ENCODE assay signal across 9 cellular contexts in the genomic region with DNA sequence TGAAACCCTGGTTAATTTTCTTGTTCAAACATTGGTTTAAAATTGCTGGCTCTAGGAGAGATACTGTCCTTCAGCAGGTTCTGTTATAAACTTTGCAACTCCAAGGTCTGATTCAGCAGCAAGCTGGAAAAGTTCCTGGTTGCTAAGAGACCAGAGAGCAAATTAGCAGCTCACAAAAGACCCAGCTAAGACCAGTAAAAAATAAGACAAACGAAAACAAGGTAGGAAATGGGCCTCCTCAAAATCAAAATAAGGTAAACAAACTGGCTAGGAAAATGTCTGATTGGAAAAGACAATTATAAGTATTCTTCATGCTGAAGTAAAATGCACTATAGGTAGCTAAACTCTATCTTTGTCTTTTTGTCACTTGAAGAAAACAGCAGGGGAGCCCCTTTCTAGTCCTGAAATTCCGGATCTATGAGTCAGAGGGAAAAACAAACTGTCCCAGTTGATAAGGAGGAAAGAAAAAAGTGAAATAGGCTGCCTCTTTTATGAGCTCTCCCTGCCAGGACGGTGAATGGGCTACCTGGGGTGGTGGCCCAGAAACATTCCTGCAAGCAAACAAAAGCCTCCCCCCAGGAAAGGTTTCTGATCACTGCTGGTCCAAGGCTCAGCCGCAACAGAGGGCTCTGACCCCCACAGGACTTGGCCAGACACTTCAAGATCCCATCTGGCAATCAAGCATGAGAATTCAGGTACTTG. TPM values are rescaled to one million over a fixed set of nuclear protein-coding genes. Genes with fewer than 3 reads are reported as not detected.
DNase-seq lines count a peak whose midpoint lies in the region; ATAC-seq and TF ChIP-seq lines count a peak whose summit lies in the region.
"Had no signal": no experiment of that assay in that cellular context is flagged by ENCODE, and none has a peak within 500 bp of the region (broad histone marks: within the 10 kb centered on the region; RNA-seq: fewer than 3 reads in every experiment).

No MANE protein-coding gene starts in this region.

- DNase-seq in DMS53 (lab: John Stamatoyannopoulos, UW) (peak; percentile 73), NCI-H748 treated with DMSO at 0.1 percent for 48 hours (lab: John Stamatoyannopoulos, UW) (peak; percentile 71), foreskin fibroblast (peak; percentile 51 to 66), nephron progenitor cell (no peak), KG1 (lab: John Stamatoyannopoulos, UW) (no peak), substantia nigra (lab: John Stamatoyannopoulos, UW) (no peak), D341Med (ENCODE audit: low spot score) (no peak)
- DNase-seq in activated CD8-positive, alpha-beta T cell treated with anti-CD3 and anti-CD28 coated beads for 36 hours = no peak
- DNase-seq: stimulated activated CD8-positive, alpha-beta memory T cell treated with anti-CD3 and anti-CD28 coated beads, Interleukin-4, amount 100 ng/mL, for 48 hours had no signal

- no peak overlapping the region for H3K27ac ChIP-seq in substantia nigra (ENCODE audit: low read depth, low read length, poor library complexity, severe bottlenecking)

- TF ChIP-seq CTCF in foreskin fibroblast (IDR thresholded peaks at IDR 0.05; ENCODE audit: low read depth, low read length) (no peak), nephron progenitor cell (IDR thresholded peaks at IDR 0.05) (no peak)
- no peak for TF ChIP-seq CTCF in activated CD8-positive, alpha-beta T cell treated with anti-CD3 and anti-CD28 coated beads for 36 hours (IDR thresholded peaks at IDR 0.05)

- intact Hi-C loops in activated CD8-positive, alpha-beta T cell treated with anti-CD3 and anti-CD28 coated beads for 36 hours (cut with micrococcal nuclease) = no loop called here

- CTCF ChIA-PET in activated CD8-positive, alpha-beta T cell treated with anti-CD3 and anti-CD28 coated beads for 36 hours (lab: Charles Lee) = interaction anchor here (1.0 to 2.0 kb wide), 3 partner anchors 18 to 31 kb away, joined by 3 to 10 read pairs (median 3); no protein-coding TSS in a partner anchor

- no peak for ATAC-seq in activated CD8-positive, alpha-beta T cell treated with anti-CD3 and anti-CD28 coated beads for 36 hours

- H3K4me3 Mint-ChIP-seq in nephron progenitor cell = peak overlapping the region; percentile 40
- no peak overlapping the region for H3K4me3 Mint-ChIP-seq in activated CD8-positive, alpha-beta T cell treated with anti-CD3 and anti-CD28 coated beads for 36 hours

- peaks cover 70% of the 10 kb centered on the region for H3K4me1 Mint-ChIP-seq in nephron progenitor cell
- H3K4me1 Mint-ChIP-seq in activated CD8-positive, alpha-beta T cell treated with anti-CD3 and anti-CD28 coated beads for 36 hours (ENCODE audit: low read depth) = no peaks in the 10 kb centered on the region

- H3K27me3 Mint-ChIP-seq in nephron progenitor cell (ENCODE audit: low read depth, poor library complexity) = peaks cover 5% of the 10 kb centered on the region
- H3K27me3 Mint-ChIP-seq in activated CD8-positive, alpha-beta T cell treated with anti-CD3 and anti-CD28 coated beads for 36 hours = peaks cover 32% of the 10 kb centered on the region

- H3K4me3 ChIP-seq in foreskin fibroblast (ENCODE audit: low read depth in 1 of 2, low read length in 2 of 2) = no peak overlapping the region

- peaks cover 2% of the 10 kb centered on the region for H3K36me3 Mint-ChIP-seq in nephron progenitor cell (ENCODE audit: low read depth)
- no peaks in the 10 kb centered on the region for H3K36me3 Mint-ChIP-seq in activated CD8-positive, alpha-beta T cell treated with anti-CD3 and anti-CD28 coated beads for 36 hours (ENCODE audit: low read depth)

- H3K9me3 Mint-ChIP-seq in nephron progenitor cell = no peaks in the 10 kb centered on the region
- H3K9me3 Mint-ChIP-seq in activated CD8-positive, alpha-beta T cell treated with anti-CD3 and anti-CD28 coated beads for 36 hours = no peaks in the 10 kb centered on the region

- POLR2A ChIA-PET in activated CD8-positive, alpha-beta T cell treated with anti-CD3 and anti-CD28 coated beads for 36 hours (lab: Charles Lee) = no interaction called here

- peak overlapping the region; percentile 100 for H3K27ac Mint-ChIP-seq in nephron progenitor cell
- H3K27ac Mint-ChIP-seq in activated CD8-positive, alpha-beta T cell treated with anti-CD3 and anti-CD28 coated beads for 36 hours = no peak overlapping the region

RNA-seq across cellular contexts. Expression of gene UNC5CL, which starts 41.6 kb away (rescaled TPM):
- total RNA-seq in activated CD8-positive, alpha-beta T cell treated with anti-CD3 and anti-CD28 coated beads for 36 hours = 1 to 10 TPM; 2.3 to 2.6 TPM

RNA-seq across cellular contexts. Expression of gene TSPO2, which starts 44.9 kb away (rescaled TPM):
- not detected for total RNA-seq in activated CD8-positive, alpha-beta T cell treated with anti-CD3 and anti-CD28 coated beads for 36 hours

RNA-seq across cellular contexts. Expression of gene APOBEC2, which starts 55.6 kb away (rescaled TPM):
- total RNA-seq in activated CD8-positive, alpha-beta T cell treated with anti-CD3 and anti-CD28 coated beads for 36 hours = not detected

Comparison
In these comparisons a context has a peak if more than half of its experiments do, and no peak if none do; other contexts are left out.
1. DNase-seq: peak in DMS53 (single experiment), NCI-H748 treated with DMSO at 0.1 percent for 48 hours (single experiment) and foreskin fibroblast (2 of 2); none in nephron progenitor cell (single experiment), activated CD8-positive, alpha-beta T cell treated with anti-CD3 and anti-CD28 coated beads for 36 hours (single experiment), KG1 (single experiment), substantia nigra (0 of 49) and D341Med (single experiment).